21 cellular contexts compared by ENCODE assay signal in genomic region chr21:14376854-14377253, GRCh38. TPM values are rescaled to one million over a fixed set of nuclear protein-coding genes. Genes with fewer than 3 reads are reported as not detected.
DNase-seq lines count a peak whose midpoint lies in the region; ATAC-seq and TF ChIP-seq lines count a peak whose summit lies in the region.
"Had no signal": no experiment of that assay in that cellular context is flagged by ENCODE, and none has a peak within 500 bp of the region (broad histone marks: within the 10 kb centered on the region; RNA-seq: fewer than 3 reads in every experiment).

No MANE protein-coding gene starts in this region.

- H3K79me2 ChIP-seq in DND-41 (ENCODE audit: insufficient read depth, low read length), result peaks cover 42% of the 10 kb centered on the region

- H3K36me3 ChIP-seq in DND-41 (ENCODE audit: insufficient read depth, low read length), result peaks cover 79% of the 10 kb centered on the region
- H3K36me3 ChIP-seq: uterus had no signal

- H3K4me3 ChIP-seq in DND-41 (ENCODE audit: low read depth in 1 of 2, low read length in 2 of 2), result no peak overlapping the region
- H3K4me3 ChIP-seq: SJSA1, skin epidermis, uterus had no signal

- DNase-seq in DND-41 (no peak), HFFc6 (no peak), SK-MEL-5 (ENCODE audit: low read depth, low spot score) (peak; percentile 16), iPS-NIHi7 (ENCODE audit: extremely low spot score) (peak; percentile 11), NCI-H69 (lab: John Stamatoyannopoulos, UW) (no peak), NCI-H1930 (lab: John Stamatoyannopoulos, UW) (no peak)
- DNase-seq: activated CD4-positive, alpha-beta T cell treated with anti-CD3 and anti-CD28 coated beads for 48 hours; activated naive CD4-positive, alpha-beta T cell treated with Interleukin-2 at 50 U/mL for 16 hours; activated T-cell treated with anti-CD3 and anti-CD28 coated beads for 4 hours; anterior cingulate cortex; naive thymus-derived CD8-positive, alpha-beta T cell; NCI-H2107; NCI-H524 treated with DMSO at 0.1 percent for 48 hours; OCI-M1; posterior cingulate gyrus; stimulated activated CD4-positive, alpha-beta T cell treated with anti-CD3 and anti-CD28 coated beads, Interleukin-4, amount 100 ng/mL, for 1 hour; T1000; uterus had no signal

- H3K9me3 ChIP-seq in DND-41 (ENCODE audit: insufficient read depth, low read length, severe bottlenecking), result no peaks in the 10 kb centered on the region
- H3K9me3 ChIP-seq: SJSA1, uterus had no signal

- no peak overlapping the region for H3K27ac ChIP-seq in DND-41 (ENCODE audit: low read length)
- H3K27ac ChIP-seq: SJSA1, skin epidermis, uterus had no signal

- H3K27me3 Mint-ChIP-seq in HFFc6 (ENCODE audit: insufficient read depth), result no peaks in the 10 kb centered on the region; the same call in 1 of the 2 replicates
- H3K27me3 Mint-ChIP-seq: naive thymus-derived CD8-positive, alpha-beta T cell had no signal

- H3K9me3 Mint-ChIP-seq in HFFc6, result no peaks in the 10 kb centered on the region
- H3K9me3 Mint-ChIP-seq: naive thymus-derived CD8-positive, alpha-beta T cell had no signal

- H3K4me1 Mint-ChIP-seq in HFFc6 (ENCODE audit: low read depth), result peaks cover 21% of the 10 kb centered on the region

- H3K4me3 Mint-ChIP-seq in HFFc6, result no peak overlapping the region
- H3K4me3 Mint-ChIP-seq: naive thymus-derived CD8-positive, alpha-beta T cell had no signal

- TF ChIP-seq CTCF in DND-41 (IDR thresholded peaks at IDR 0.05; ENCODE audit: borderline replicate concordance, extremely low read depth, low read length, poor library complexity, severe bottlenecking) (peak; percentile 44), HFFc6 (IDR thresholded peaks at IDR 0.05) (peak; percentile 57)

- in situ Hi-C loops in SK-MEL-5 (cut with HindIII; ENCODE audit: low pct_unique_long_range_greater_than_20kb, low sequenced_read_pairs), result no loop called here

- peaks cover 10% of the 10 kb centered on the region; the same call in 1 of the 2 replicates for H4K20me1 ChIP-seq in DND-41 (ENCODE audit: insufficient read depth, low read length)

- H3K27me3 ChIP-seq in DND-41 (ENCODE audit: insufficient read depth, low read length, poor library complexity), result no peaks in the 10 kb centered on the region
- H3K27me3 ChIP-seq: SJSA1, uterus had no signal

- no peak overlapping the region for H3K4me2 ChIP-seq in DND-41 (ENCODE audit: insufficient read depth, low read length)

- H3K27ac Mint-ChIP-seq in HFFc6, result no peak overlapping the region

- peaks cover 26% of the 10 kb centered on the region for H3K4me1 ChIP-seq in DND-41 (ENCODE audit: insufficient read depth, low read length)

- H3K9ac ChIP-seq in DND-41 (ENCODE audit: low read depth, low read length), result no peak overlapping the region

- H2AFZ ChIP-seq in DND-41 (ENCODE audit: low read depth, low read length), result no peak overlapping the region

- ATAC-seq in DND-41 (ENCODE audit: insufficient read depth, low read depth) (peak; percentile 50; the same call in 1 of the 3 replicates), HG02642 (IDR thresholded peaks at IDR 0.05; ENCODE audit: poor library complexity, unreplicated experiment) (no peak)
- ATAC-seq: naive thymus-derived CD8-positive, alpha-beta T cell had no signal

- peaks cover 31% of the 10 kb centered on the region for H3K36me3 Mint-ChIP-seq in HFFc6 (ENCODE audit: low read depth)

RNA-seq across cellular contexts. Expression of gene HSPA13, which starts 6.1 kb away (rescaled TPM):
- 10 to 100 TPM; 41.7 to 53.1 (median 48.0) TPM for total RNA-seq in HFFc6 (2021; fragmentation: NEBNext Ultra II Directional; extraction: Animal tissue kit (Norgen Biotek cat#: 25700))
- total RNA-seq in SK-MEL-5 (2014; rRNA removed; shearing (Covaris generic)), result 48.6 and 51.0 TPM in 2 replicates
- 26.6 and 38.2 TPM in 2 replicates for polyA plus RNA-seq in SK-MEL-5 (2015; cell fraction: cytosol; rRNA removed)
- 16.3 and 17.4 TPM in 2 replicates for polyA plus RNA-seq in SK-MEL-5 (2015; cell fraction: nucleus; rRNA removed)

Comparison
In these comparisons a context has a peak if more than half of its experiments do, and no peak if none do; other contexts are left out.
1. DNase-seq: peak in SK-MEL-5 (single experiment) and iPS-NIHi7 (single experiment); none in DND-41 (single experiment), HFFc6 (single experiment), NCI-H69 (single experiment) and NCI-H1930 (0 of 2).